1 cellular context compared by ENCODE assay signal in genomic region chr16:26988186-26988585, GRCh38.
TF ChIP-seq lines count a peak whose summit lies in the region.

No MANE protein-coding gene starts in this region.

TF ChIP-seq in IMR-90, 13 proteins besides CTCF, POLR2A, EP300 and RAD21:
- TF ChIP-seq RFX5 (IDR thresholded peaks at IDR 0.05; ENCODE audit: low read depth, low read length), result no peak
- no peak for TF ChIP-seq BHLHE40 (IDR thresholded peaks at IDR 0.05; ENCODE audit: low read depth, low read length)
- no peak for TF ChIP-seq NFE2L2 (IDR thresholded peaks at IDR 0.05; ENCODE audit: low read depth, low read length)
- no peak for TF ChIP-seq MXI1 (IDR thresholded peaks at IDR 0.05; ENCODE audit: borderline replicate concordance, low read depth, low read length)
- no peak for TF ChIP-seq MAFK (IDR thresholded peaks at IDR 0.05; ENCODE audit: low read depth, low read length)
- no peak for TF ChIP-seq CEBPB (IDR thresholded peaks at IDR 0.05; ENCODE audit: low read depth, low read length)
- no peak for TF ChIP-seq FOS (IDR thresholded peaks at IDR 0.05; ENCODE audit: low read depth, low read length)
- TF ChIP-seq MAZ (IDR thresholded peaks at IDR 0.05; ENCODE audit: borderline replicate concordance, low read depth, low read length), result no peak
- no peak for TF ChIP-seq CHD1 (IDR thresholded peaks at IDR 0.05; ENCODE audit: low read depth, low read length)
- no peak for TF ChIP-seq ELK1 (IDR thresholded peaks at IDR 0.05; ENCODE audit: borderline replicate concordance, low read depth, low read length)
- no peak for TF ChIP-seq RCOR1 (IDR thresholded peaks at IDR 0.05; ENCODE audit: insufficient replicate concordance, low read length)
